In genomic region chr7:117274951-117275350, GRCh38 we compare ENCODE assay signal across 21 cellular contexts. TPM values are rescaled to one million over a fixed set of nuclear protein-coding genes. Genes with fewer than 3 reads are reported as not detected.
DNase-seq lines count a peak whose midpoint lies in the region; ATAC-seq and TF ChIP-seq lines count a peak whose summit lies in the region.
"Had no signal": no experiment of that assay in that cellular context is flagged by ENCODE, and none has a peak within 500 bp of the region (broad histone marks: within the 10 kb centered on the region; RNA-seq: fewer than 3 reads in every experiment).

No MANE protein-coding gene starts in this region.

- H3K27me3 ChIP-seq in H7 (ENCODE audit: control insufficient read depth, insufficient read depth, low read length), result no peaks in the 10 kb centered on the region
- H3K27me3 ChIP-seq: BLaER1 had no signal

- H3K27me3 Mint-ChIP-seq in activated CD4-positive, alpha-beta T cell treated with anti-CD3 and anti-CD28 coated beads, Interleukin-2, amount 10 ng/mL, durations not matched to agents 24 days and 14 days, result no peaks in the 10 kb centered on the region
- H3K27me3 Mint-ChIP-seq in HFFc6 (ENCODE audit: insufficient read depth), result no peaks in the 10 kb centered on the region; the same call in none of the 2 replicates

- no peaks in the 10 kb centered on the region for H3K4me1 Mint-ChIP-seq in activated CD4-positive, alpha-beta T cell treated with anti-CD3 and anti-CD28 coated beads, Interleukin-2, amount 10 ng/mL, durations not matched to agents 24 days and 14 days
- H3K4me1 Mint-ChIP-seq in HFFc6 (ENCODE audit: low read depth), result peaks cover 31% of the 10 kb centered on the region
- H3K4me1 Mint-ChIP-seq: CD4-positive, alpha-beta memory T cell had no signal

- no peak for ATAC-seq in HG02852 (IDR thresholded peaks at IDR 0.05; ENCODE audit: unreplicated experiment)

- H3K27ac Mint-ChIP-seq in activated CD4-positive, alpha-beta T cell treated with anti-CD3 and anti-CD28 coated beads, Interleukin-2, amount 10 ng/mL, durations not matched to agents 24 days and 14 days, result peak overlapping the region; percentile 37
- H3K27ac Mint-ChIP-seq in HFFc6, result no peak overlapping the region
- H3K27ac Mint-ChIP-seq: CD4-positive, alpha-beta memory T cell had no signal

- no peaks in the 10 kb centered on the region for H3K36me3 ChIP-seq in H7 (replicated peaks; ENCODE audit: control insufficient read depth, insufficient read depth, low read length)
- H3K36me3 ChIP-seq: BLaER1, HAP-1 had no signal

- H3K36me3 Mint-ChIP-seq in activated CD4-positive, alpha-beta T cell treated with anti-CD3 and anti-CD28 coated beads, Interleukin-2, amount 10 ng/mL, durations not matched to agents 24 days and 14 days (ENCODE audit: low read depth), result no peaks in the 10 kb centered on the region
- no peaks in the 10 kb centered on the region for H3K36me3 Mint-ChIP-seq in HFFc6 (ENCODE audit: low read depth)
- H3K36me3 Mint-ChIP-seq: CD4-positive, alpha-beta memory T cell had no signal

- H3K4me3 ChIP-seq in fibroblast of the aortic adventitia (ENCODE audit: low read depth, low read length), result no peak overlapping the region
- H3K4me3 ChIP-seq in H7 (ENCODE audit: insufficient read depth, low read depth, low read length), result no peak overlapping the region
- H3K4me3 ChIP-seq: BLaER1, HAP-1, SK-N-MC had no signal

- TF ChIP-seq CTCF in HFFc6 (IDR thresholded peaks at IDR 0.05) (no peak), fibroblast of the aortic adventitia (IDR thresholded peaks at IDR 0.05; ENCODE audit: insufficient read depth, low read length) (no peak)

- no peak overlapping the region for H3K4me3 Mint-ChIP-seq in activated CD4-positive, alpha-beta T cell treated with anti-CD3 and anti-CD28 coated beads, Interleukin-2, amount 10 ng/mL, durations not matched to agents 24 days and 14 days
- no peak overlapping the region for H3K4me3 Mint-ChIP-seq in HFFc6
- H3K4me3 Mint-ChIP-seq: CD4-positive, alpha-beta memory T cell had no signal

- intact Hi-C loops in activated CD4-positive, alpha-beta T cell treated with anti-CD3 and anti-CD28 coated beads, Interleukin-2, amount 10 ng/mL, durations not matched to agents 24 days and 14 days (cut with micrococcal nuclease), result no loop called here

- H3K9me3 Mint-ChIP-seq in activated CD4-positive, alpha-beta T cell treated with anti-CD3 and anti-CD28 coated beads, Interleukin-2, amount 10 ng/mL, durations not matched to agents 24 days and 14 days, result no peaks in the 10 kb centered on the region
- H3K9me3 Mint-ChIP-seq in HFFc6, result no peaks in the 10 kb centered on the region
- H3K9me3 Mint-ChIP-seq: CD4-positive, alpha-beta memory T cell had no signal

- no peak for DNase-seq in activated CD4-positive, alpha-beta T cell treated with anti-CD3 and anti-CD28 coated beads, Interleukin-2, amount 10 ng/mL, durations not matched to agents 24 days and 14 days
- no peak for DNase-seq in activated CD4-positive, alpha-beta T cell treated with anti-CD3 and anti-CD28 coated beads, Interleukin-2, amount 50 U/mL, for 1 hour
- peak; percentile 35 for DNase-seq in HFFc6
- DNase-seq in fibroblast of the aortic adventitia (ENCODE audit: low read depth), result peak; percentile 25
- DNase-seq in H7, result no peak
- DNase-seq in activated gamma-delta T cell (lab: John Stamatoyannopoulos, UW), result no peak
- DNase-seq: CD4-positive, alpha-beta memory T cell; MM.1S; NCI-H1092; NCI-H1436 treated with DMSO at 0.1 percent for 48 hours; NCI-H2029; NCI-H774; Right ventricle myocardium superior had no signal

RNA-seq across cellular contexts. Expression of gene WNT2, which starts 47.9 kb away (rescaled TPM):
- not detected in 2 replicates for total RNA-seq in activated CD4-positive, alpha-beta T cell treated with anti-CD3 and anti-CD28 coated beads, Interleukin-2, amount 10 ng/mL, durations not matched to agents 24 days and 14 days
- not detected for total RNA-seq in HFFc6 (2021; fragmentation: NEBNext Ultra II Directional; extraction: Animal tissue kit (Norgen Biotek cat#: 25700))
- 1.8 and 9.9 TPM in 2 replicates for total RNA-seq in fibroblast of the aortic adventitia (ENCODE audit: low replicate concordance)
- not detected in 2 replicates for total RNA-seq in H7 (2014; rRNA removed; shearing (Covaris generic))
- total RNA-seq: A172; CD4-positive, alpha-beta memory T cell; LHCN-M2; NCI-H460; OCI-LY7; Right ventricle myocardium superior had no signal

Comparison
In these comparisons a context has a peak if more than half of its experiments do, and no peak if none do; other contexts are left out.
1. DNase-seq: peak in HFFc6 (single experiment) and fibroblast of the aortic adventitia (single experiment); none in activated CD4-positive, alpha-beta T cell treated with anti-CD3 and anti-CD28 coated beads, Interleukin-2, amount 10 ng/mL, durations not matched to agents 24 days and 14 days (single experiment), activated CD4-positive, alpha-beta T cell treated with anti-CD3 and anti-CD28 coated beads, Interleukin-2, amount 50 U/mL, for 1 hour (single experiment), H7 (single experiment) and activated gamma-delta T cell (single experiment).